Comparison of ENCODE assay signal across 17 cellular contexts in the genomic region with DNA sequence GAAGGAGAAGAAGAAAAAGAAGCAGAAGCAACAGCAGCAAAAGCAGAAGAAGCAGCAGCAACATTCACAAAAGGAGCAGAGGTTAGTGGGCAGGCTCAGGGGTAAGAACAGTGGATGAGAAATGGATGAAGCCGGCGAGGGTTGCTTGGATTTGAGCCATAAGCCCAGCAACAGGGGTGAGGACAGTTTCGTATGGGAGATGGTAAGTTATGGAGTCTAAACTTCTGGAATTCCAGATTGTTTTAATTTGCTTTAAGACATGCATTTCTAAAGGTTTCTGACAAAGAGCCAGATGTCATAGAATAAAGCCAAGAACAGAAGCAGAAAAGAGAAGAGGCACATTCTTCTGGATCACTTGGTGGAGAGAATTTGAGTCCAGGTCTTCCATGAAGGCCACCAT.
A peak's percentile ranks its signal among the peaks of the same experiment; 100 is the strongest.
DNase-seq lines count a peak whose midpoint lies in the region; ATAC-seq and TF ChIP-seq lines count a peak whose summit lies in the region.
"Had no signal": no experiment of that assay in that cellular context is flagged by ENCODE, and none has a peak within 500 bp of the region (broad histone marks: within the 10 kb centered on the region; RNA-seq: fewer than 3 reads in every experiment).

No MANE protein-coding gene starts in this region.

- intact Hi-C loops in left lung (cut with DNase I): no loop called here

- no peak overlapping the region for H3K9ac ChIP-seq in adipocyte (ENCODE audit: low read length)
- H3K9ac ChIP-seq: BLaER1 had no signal

- no peaks in the 10 kb centered on the region for H3K36me3 ChIP-seq in adipocyte (ENCODE audit: control insufficient read depth, insufficient read depth, low read length, severe bottlenecking)
- no peaks in the 10 kb centered on the region for H3K36me3 ChIP-seq in left lung
- H3K36me3 ChIP-seq: BLaER1 had no signal

- H3K27ac ChIP-seq in left lung: no peak overlapping the region
- H3K27ac ChIP-seq: BLaER1 had no signal

- H3K4me1 ChIP-seq in adipocyte (ENCODE audit: control insufficient read depth, insufficient read depth, low read length): peaks cover 7% of the 10 kb centered on the region
- H3K4me1 ChIP-seq in left lung: no peaks in the 10 kb centered on the region
- H3K4me1 ChIP-seq: BLaER1 had no signal

- H3K9me3 Mint-ChIP-seq in nephron: no peaks in the 10 kb centered on the region

- DNase-seq in AG10803 (ENCODE audit: low read depth): peak; percentile 44
- DNase-seq in adipocyte (ENCODE audit: low read depth): peak; percentile 62
- DNase-seq in fibroblast of mammary gland (ENCODE audit: low read depth): peak; percentile 69
- no peak for DNase-seq in left lung
- DNase-seq in NCI-H2107 (lab: John Stamatoyannopoulos, UW): no peak
- DNase-seq: ACHN; CD4-positive, alpha-beta memory T cell; DMS153; GDM1; GOT3; H7; KG1 had no signal

- TF ChIP-seq CTCF in AG10803 (conservative IDR thresholded peaks at IDR 0.05; ENCODE audit: low read length) (no peak), fibroblast of mammary gland (conservative IDR thresholded peaks at IDR 0.05; ENCODE audit: control insufficient read depth, insufficient read depth, low read depth, low read length) (no peak), nephron (IDR thresholded peaks at IDR 0.05; ENCODE audit: unreplicated experiment in 3 of 3) (no peak), left lung (IDR thresholded peaks at IDR 0.05) (no peak)

- no peak for ATAC-seq in HG03025 (IDR thresholded peaks at IDR 0.05; ENCODE audit: low FRiP score, unreplicated experiment)
- ATAC-seq in left lung: no peak
- ATAC-seq: HCT116 had no signal

- no peaks in the 10 kb centered on the region for H3K36me3 Mint-ChIP-seq in nephron (ENCODE audit: low read depth)
- H3K36me3 Mint-ChIP-seq: CD14-positive monocyte; CD4-positive, alpha-beta memory T cell had no signal

- peaks cover 38% of the 10 kb centered on the region for H3K4me1 Mint-ChIP-seq in nephron
- H3K4me1 Mint-ChIP-seq: CD4-positive, alpha-beta memory T cell had no signal

- H3K27ac Mint-ChIP-seq in nephron: peak overlapping the region; percentile 7 to 67 (median 61)
- H3K27ac Mint-ChIP-seq: CD14-positive monocyte; CD4-positive, alpha-beta memory T cell had no signal

- H3K27me3 ChIP-seq in adipocyte (replicated peaks; ENCODE audit: control insufficient read depth, insufficient read depth, low read length) (no peaks in the 10 kb centered on the region), left lung (peaks cover 0 to 8% of the 10 kb centered on the region in 2 donors)
- H3K27me3 ChIP-seq: BLaER1 had no signal

- no peak overlapping the region for H3K4me3 Mint-ChIP-seq in nephron
- H3K4me3 Mint-ChIP-seq: CD4-positive, alpha-beta memory T cell had no signal

- H3K4me3 ChIP-seq in AG10803 (ENCODE audit: low read length) (no peak overlapping the region), adipocyte (ENCODE audit: low read length) (no peak overlapping the region), fibroblast of mammary gland (ENCODE audit: control insufficient read depth, low read depth, low read length) (no peak overlapping the region), left lung (no peak overlapping the region)
- H3K4me3 ChIP-seq: BLaER1 had no signal

- H3K9me3 ChIP-seq in adipocyte (ENCODE audit: control insufficient read depth, low read length): no peaks in the 10 kb centered on the region
- H3K9me3 ChIP-seq in left lung: no peaks in the 10 kb centered on the region
- H3K9me3 ChIP-seq: BLaER1 had no signal

- no peaks in the 10 kb centered on the region for H3K27me3 Mint-ChIP-seq in nephron (ENCODE audit: low read depth)

Comparison
In these comparisons a context has a peak if more than half of its experiments do, and no peak if none do; other contexts are left out.
1. DNase-seq: peak in AG10803 (single experiment), adipocyte (single experiment) and fibroblast of mammary gland (single experiment); none in left lung (0 of 2) and NCI-H2107 (single experiment).